8 cellular contexts compared by ENCODE assay signal in genomic region chr17:11997972-11998233, GRCh38. TPM values are rescaled to one million over a fixed set of nuclear protein-coding genes. Genes with fewer than 3 reads are reported as not detected.
DNase-seq lines count a peak whose midpoint lies in the region; ATAC-seq and TF ChIP-seq lines count a peak whose summit lies in the region.

No MANE protein-coding gene starts in this region.

- WGBS in lower leg skin, 2 donors, result 45 to 55% methylated on average over 4 of the region's 4 CpGs
- WGBS in tibial nerve, 2 donors, result 63 to 64% methylated on average over 4 of the region's 4 CpGs

- no peaks in the 10 kb centered on the region for H3K36me3 ChIP-seq in tibial nerve

- no peak for ATAC-seq in activated T-cell treated with anti-CD3 and anti-CD28 coated beads, Interleukin-2, amount 50 U/mL, for 4 hours
- no peak for ATAC-seq in GM21528 (IDR thresholded peaks at IDR 0.05; ENCODE audit: low FRiP score, unreplicated experiment)

- peak overlapping the region; percentile 90 for H3K4me3 Mint-ChIP-seq in activated T-cell treated with anti-CD3 and anti-CD28 coated beads, Interleukin-2, amount 50 U/mL, for 4 hours

- no peak for TF ChIP-seq POLR2A in lower leg skin (IDR thresholded peaks at IDR 0.05)
- no peak for TF ChIP-seq POLR2A in tibial nerve (IDR thresholded peaks at IDR 0.05)

- no peaks in the 10 kb centered on the region for H3K9me3 ChIP-seq in tibial nerve

- no peaks in the 10 kb centered on the region for H3K9me3 Mint-ChIP-seq in activated T-cell treated with anti-CD3 and anti-CD28 coated beads, Interleukin-2, amount 50 U/mL, for 4 hours

- intact Hi-C loops in lower leg skin (cut with DNase I; ENCODE audit: low total_unique reads), result no loop called here

- TF ChIP-seq EP300 in tibial nerve (IDR thresholded peaks at IDR 0.05), result no peak

- DNase-seq in activated T-cell treated with anti-CD3 and anti-CD28 coated beads, Interleukin-2, amount 50 U/mL, for 4 hours, result no peak
- DNase-seq in activated T-cell treated with anti-CD3 and anti-CD28 coated beads for 4 hours (no peak), lower leg skin (ENCODE audit: low spot score in 2 of 2) (no peak), tibial nerve (ENCODE audit: low spot score in 2 of 2) (no peak), dedifferentiated amniotic fluid mesenchymal stem cell (ENCODE audit: extremely low spot score) (no peak), NCI-H1092 treated with DMSO at 0.1 percent for 48 hours (lab: John Stamatoyannopoulos, UW) (no peak)

- H3K4me3 ChIP-seq in lower leg skin (ENCODE audit: low read depth, poor library complexity, severe bottlenecking) (peak overlapping the region; percentile 8), tibial nerve (peak overlapping the region; percentile 62 to 97 (median 76))

- peaks cover 3% of the 10 kb centered on the region for H3K36me3 Mint-ChIP-seq in activated T-cell treated with anti-CD3 and anti-CD28 coated beads, Interleukin-2, amount 50 U/mL, for 4 hours (ENCODE audit: insufficient read depth)

- no peaks in the 10 kb centered on the region for H3K27me3 ChIP-seq in tibial nerve

- H3K27ac ChIP-seq in angular gyrus (ENCODE audit: low read depth, low read length) (peak overlapping the region; percentile 96), tibial nerve (peak overlapping the region; percentile 55 to 93 (median 88))

- peaks cover 22% of the 10 kb centered on the region for H3K4me1 Mint-ChIP-seq in activated T-cell treated with anti-CD3 and anti-CD28 coated beads, Interleukin-2, amount 50 U/mL, for 4 hours (ENCODE audit: low read depth)

- H3K4me1 ChIP-seq in tibial nerve, result peaks cover 0 to 14% (median 4%) of the 10 kb centered on the region in 4 donors

- no peak for TF ChIP-seq CTCF in lower leg skin (IDR thresholded peaks at IDR 0.05)
- TF ChIP-seq CTCF in tibial nerve (IDR thresholded peaks at IDR 0.05), result no peak

- H3K27me3 Mint-ChIP-seq in activated T-cell treated with anti-CD3 and anti-CD28 coated beads, Interleukin-2, amount 50 U/mL, for 4 hours (ENCODE audit: low read depth), result no peaks in the 10 kb centered on the region

RNA-seq across cellular contexts. Expression of gene ZNF18, which starts 0.6 kb away (rescaled TPM):
- total RNA-seq in activated T-cell treated with anti-CD3 and anti-CD28 coated beads, Interleukin-2, amount 50 U/mL, for 4 hours, result 1 to 10 TPM; 5.3 to 7.5 (median 7.3) TPM
- total RNA-seq in lower leg skin (10 to 100 TPM; 13.0 to 21.7 (median 15.3) TPM), tibial nerve (10 to 100 TPM in 3 of 4 donors, 1 to 10 TPM in 1; 9.2 to 18.4 (median 12.9) TPM)

RNA-seq across cellular contexts. Expression of gene MAP2K4, which starts 22.8 kb away (rescaled TPM):
- total RNA-seq in activated T-cell treated with anti-CD3 and anti-CD28 coated beads, Interleukin-2, amount 50 U/mL, for 4 hours, result 10 to 100 TPM; 32.2 to 39.3 (median 33.1) TPM
- total RNA-seq in lower leg skin, result 10 to 100 TPM; 28.0 to 36.7 (median 32.8) TPM
- total RNA-seq in tibial nerve, result 10 to 100 TPM; 17.6 to 28.6 (median 24.0) TPM
